Comparison of ENCODE assay signal across 8 cellular contexts in genomic region chr5:149439899-149440655, GRCh38.
DNase-seq lines count a peak whose midpoint lies in the region; ATAC-seq and TF ChIP-seq lines count a peak whose summit lies in the region.

No MANE protein-coding gene starts in this region.

- peaks cover 21% of the 10 kb centered on the region for H3K4me1 Mint-ChIP-seq in activated T-cell treated with anti-CD3 and anti-CD28 coated beads, Interleukin-2, amount 50 U/mL, for 72 hours (ENCODE audit: low read depth)

- in situ Hi-C loops in Caki2 (cut with HindIII; ENCODE audit: low pct_unique_long_range_greater_than_20kb, low sequenced_read_pairs): no loop called here

- H3K4me3 Mint-ChIP-seq in activated T-cell treated with anti-CD3 and anti-CD28 coated beads, Interleukin-2, amount 50 U/mL, for 72 hours: peak overlapping the region; percentile 4 to 29

- peak overlapping the region in 1 of 2 donors; percentile 45 for H3K27ac ChIP-seq in left lung

- peak in 1 of 2 donors; percentile 34 for ATAC-seq in activated T-cell treated with anti-CD3 and anti-CD28 coated beads, Interleukin-2, amount 50 U/mL, for 72 hours (replicated peaks in 1 of 2)
- peak; percentile 87 for ATAC-seq in left lung
- no peak for ATAC-seq in HG02798 (IDR thresholded peaks at IDR 0.05; ENCODE audit: poor library complexity, unreplicated experiment)
- no peak for ATAC-seq in GM21737 (IDR thresholded peaks at IDR 0.05; ENCODE audit: unreplicated experiment)
- ATAC-seq in HG03196 (IDR thresholded peaks at IDR 0.05; ENCODE audit: unreplicated experiment): no peak

- no peaks in the 10 kb centered on the region for H3K36me3 ChIP-seq in left lung

- peaks cover 0 to 2% of the 10 kb centered on the region in 2 donors for H3K9me3 ChIP-seq in left lung

- peaks cover 0 to 2% of the 10 kb centered on the region in 2 donors for H3K9me3 Mint-ChIP-seq in activated T-cell treated with anti-CD3 and anti-CD28 coated beads, Interleukin-2, amount 50 U/mL, for 72 hours

- no peaks in the 10 kb centered on the region for H3K27me3 ChIP-seq in left lung

- peaks cover 0 to 23% of the 10 kb centered on the region in 2 donors for H3K4me1 ChIP-seq in left lung

- no peaks in the 10 kb centered on the region for H3K36me3 Mint-ChIP-seq in activated T-cell treated with anti-CD3 and anti-CD28 coated beads, Interleukin-2, amount 50 U/mL, for 72 hours (ENCODE audit: insufficient read depth in 2 of 2)

- intact Hi-C loops in left lung (cut with DNase I): loop anchor here (5.0 to 10.0 kb wide), 3 partner anchors 112 to 177 kb away; partner anchors contain the start of gene CSNK1A1 (in 1 of the 2)

- H3K4me3 ChIP-seq in left lung: no peak overlapping the region

- peak overlapping the region; percentile 55 for H3K27ac Mint-ChIP-seq in activated T-cell treated with anti-CD3 and anti-CD28 coated beads, Interleukin-2, amount 50 U/mL, for 72 hours

- H3K27me3 Mint-ChIP-seq in activated T-cell treated with anti-CD3 and anti-CD28 coated beads, Interleukin-2, amount 50 U/mL, for 72 hours (ENCODE audit: low read depth): peaks cover 6% of the 10 kb centered on the region

- peak; percentile 96 for DNase-seq in Caki2 (ENCODE audit: low read depth)
- peak; percentile 64 for DNase-seq in HuH-7 (ENCODE audit: low spot score)
- DNase-seq in activated T-cell treated with anti-CD3 and anti-CD28 coated beads, Interleukin-2, amount 50 U/mL, for 72 hours: no peak
- peak in 1 of 2 donors; percentile 76 for DNase-seq in left lung
- DNase-seq in RPMI8226: no peak

- TF ChIP-seq CTCF in left lung (IDR thresholded peaks at IDR 0.05): peak in 1 of 2 donors; percentile 36

Comparison
In these comparisons a context has a peak if more than half of its experiments do, and no peak if none do; other contexts are left out.
1. DNase-seq: peak in Caki2 (single experiment) and HuH-7 (single experiment); none in activated T-cell treated with anti-CD3 and anti-CD28 coated beads, Interleukin-2, amount 50 U/mL, for 72 hours (0 of 2) and RPMI8226 (single experiment).